In the genomic region with DNA sequence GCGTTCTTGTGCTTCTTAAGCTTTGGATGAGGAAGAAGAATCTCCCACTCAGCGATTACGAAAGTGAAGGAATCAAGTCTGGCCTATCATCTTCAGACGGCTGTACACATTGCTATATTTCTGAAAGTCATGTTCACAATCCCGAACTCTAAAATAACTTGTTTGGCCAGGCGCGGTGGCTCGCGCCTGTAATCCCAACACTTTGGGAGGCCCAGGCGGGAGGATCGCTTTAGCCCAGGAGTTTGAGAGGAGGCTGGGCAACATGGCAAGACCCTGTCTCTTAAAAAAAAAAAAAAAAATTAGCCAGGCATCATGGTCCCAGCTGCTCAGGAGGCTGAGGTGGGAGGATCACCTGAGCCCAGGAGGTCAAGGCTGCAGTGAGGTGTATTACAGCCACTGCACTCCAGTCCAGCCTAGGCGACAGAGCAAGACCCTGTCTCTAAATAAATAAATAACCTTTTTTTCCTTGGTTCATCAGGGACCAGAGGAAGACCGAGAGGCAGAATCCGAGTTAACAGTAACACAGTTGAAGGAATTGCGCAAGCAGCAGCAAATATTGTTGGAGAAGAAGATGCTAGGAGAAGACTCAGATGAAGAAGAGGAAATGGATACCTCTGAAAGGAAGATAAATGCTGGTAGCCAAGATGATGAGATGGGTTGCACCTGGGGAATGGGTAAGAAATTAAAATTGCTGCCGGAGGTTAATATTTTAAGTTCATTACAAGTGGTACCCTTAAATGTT, we compare ENCODE assay signal across 8 cellular contexts. TPM values are rescaled to one million over a fixed set of nuclear protein-coding genes. Genes with fewer than 3 reads are reported as not detected.
A peak's percentile ranks its signal among the peaks of the same experiment; 100 is the strongest.
DNase-seq lines count a peak whose midpoint lies in the region; ATAC-seq and TF ChIP-seq lines count a peak whose summit lies in the region.

No MANE protein-coding gene starts in this region.

- ATAC-seq in GM19023 (IDR thresholded peaks at IDR 0.05; ENCODE audit: unreplicated experiment): no peak

- peak overlapping the region; percentile 64 for H3K27ac Mint-ChIP-seq in glutamatergic neuron (ENCODE audit: unreplicated experiment)

- H3K4me3 ChIP-seq in HFF-Myc (replicated peaks; ENCODE audit: low read depth, low read length): peak overlapping the region; percentile 92
- peak overlapping the region; percentile 61 to 93 (median 69) for H3K4me3 ChIP-seq in skin epidermis

- peaks cover 10% of the 10 kb centered on the region for H3K4me1 Mint-ChIP-seq in glutamatergic neuron (ENCODE audit: low read depth, unreplicated experiment)

- no peaks in the 10 kb centered on the region for H3K36me3 Mint-ChIP-seq in glutamatergic neuron (ENCODE audit: unreplicated experiment)

- TF ChIP-seq CTCF in HFF-Myc (IDR thresholded peaks at IDR 0.05; ENCODE audit: low read depth, low read length, missing control alignments): no peak
- TF ChIP-seq CTCF in VCaP (conservative IDR thresholded peaks at IDR 0.05): no peak
- no peak for TF ChIP-seq CTCF in glutamatergic neuron (IDR thresholded peaks at IDR 0.05; ENCODE audit: partially characterized antibody, unreplicated experiment)

- peaks cover 4% of the 10 kb centered on the region for H3K27me3 Mint-ChIP-seq in glutamatergic neuron (ENCODE audit: unreplicated experiment)

- DNase-seq in HFF-Myc (ENCODE audit: extremely low read depth, low read depth) (no peak), glutamatergic neuron (no peak), NOMO-1 treated with DMSO at 0.1 percent for 48 hours (lab: John Stamatoyannopoulos, UW; ENCODE audit: unreplicated experiment) (no peak), EL (no peak), KG1 (lab: John Stamatoyannopoulos, UW) (no peak)

- H3K27ac ChIP-seq in VCaP: peak overlapping the region; percentile 93; the same call in 1 of the 2 replicates
- H3K27ac ChIP-seq in skin epidermis: peak overlapping the region in 8 of 21 experiments; percentile 77 to 96 (median 92)

- peaks cover 2% of the 10 kb centered on the region for H3K9me3 Mint-ChIP-seq in glutamatergic neuron (ENCODE audit: unreplicated experiment)

- H3K4me3 Mint-ChIP-seq in glutamatergic neuron (ENCODE audit: unreplicated experiment): peak overlapping the region; percentile 100

RNA-seq across cellular contexts. Expression of a gene that starts 1.1 kb away (rescaled TPM):
- total RNA-seq in glutamatergic neuron (ENCODE audit: unreplicated experiment): 24.7 TPM

RNA-seq across cellular contexts. Expression of a gene that starts 1.4 kb away (rescaled TPM):
- total RNA-seq in glutamatergic neuron (ENCODE audit: unreplicated experiment): 47.4 TPM

RNA-seq across cellular contexts. Expression of a gene that starts 35.9 kb away (rescaled TPM):
- total RNA-seq in glutamatergic neuron (ENCODE audit: unreplicated experiment): 37.5 TPM

RNA-seq across cellular contexts. Expression of a gene that starts 36.0 kb away (rescaled TPM):
- 5.3 TPM for total RNA-seq in glutamatergic neuron (ENCODE audit: unreplicated experiment)
